Comparison of ENCODE assay signal across 1 cellular context in genomic region chr5:58754250-58754649, GRCh38.
TF ChIP-seq lines count a peak whose summit lies in the region.

No MANE protein-coding gene starts in this region.

TF ChIP-seq in neural cell, 6 proteins besides CTCF, POLR2A, EP300 and RAD21 (continued from another document):
- no peak for TF ChIP-seq REST (IDR thresholded peaks at IDR 0.05; ENCODE audit: borderline replicate concordance)
